13 cellular contexts compared by ENCODE assay signal in the genomic region with DNA sequence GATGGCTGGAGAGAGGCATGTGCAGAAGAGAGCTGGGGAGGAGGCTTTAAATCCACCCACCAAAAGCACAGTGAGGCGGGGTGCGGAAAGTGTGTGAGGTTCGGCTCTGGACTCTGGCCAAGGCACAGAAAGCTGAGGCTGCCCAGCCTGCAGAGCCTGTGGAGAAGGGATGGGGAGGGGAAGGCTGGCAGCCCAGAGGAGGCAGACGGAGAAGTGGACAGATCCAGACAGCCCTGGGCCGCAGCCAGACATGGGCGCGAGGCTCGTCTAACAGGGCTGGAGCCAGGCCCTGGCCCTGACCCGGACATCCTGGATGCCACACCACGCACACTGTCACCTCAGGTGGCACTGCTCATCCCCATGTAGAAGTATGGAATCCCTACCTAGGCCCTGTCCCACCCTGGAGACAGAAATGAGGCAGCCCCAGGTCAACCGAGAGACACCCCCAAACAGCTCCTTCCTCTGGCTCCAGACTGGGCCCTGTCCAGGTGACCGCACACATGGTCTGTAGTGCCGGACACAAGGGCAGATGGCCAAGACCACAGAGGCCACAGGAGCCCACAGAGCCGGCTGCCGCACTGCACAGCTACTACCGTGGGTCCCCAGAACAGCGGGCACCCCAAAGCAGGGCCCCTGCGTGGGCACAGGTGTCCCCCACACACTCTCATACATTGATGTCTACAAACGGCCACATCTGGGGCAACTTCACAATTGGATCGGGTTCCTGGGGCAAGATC. TPM values are rescaled to one million over a fixed set of nuclear protein-coding genes. Genes with fewer than 3 reads are reported as not detected.
DNase-seq lines count a peak whose midpoint lies in the region; ATAC-seq and TF ChIP-seq lines count a peak whose summit lies in the region.
"Had no signal": no experiment of that assay in that cellular context is flagged by ENCODE, and none has a peak within 500 bp of the region (broad histone marks: within the 10 kb centered on the region; RNA-seq: fewer than 3 reads in every experiment).

No MANE protein-coding gene starts in this region.

- intact Hi-C loops in esophagus squamous epithelium (cut with DNase I) = no loop called here

- H3K4me1 Mint-ChIP-seq in T-helper 17 cell = peaks cover 36% of the 10 kb centered on the region

- peaks cover 9% of the 10 kb centered on the region for H3K36me3 Mint-ChIP-seq in T-helper 17 cell (ENCODE audit: low read depth)

- TF ChIP-seq CTCF in esophagus squamous epithelium (IDR thresholded peaks at IDR 0.05) (no peak), suprapubic skin (IDR thresholded peaks at IDR 0.05) (no peak)

- H3K27ac ChIP-seq in esophagus squamous epithelium = peak overlapping the region in 3 of 4 donors; percentile 13 to 29 (median 22)
- H3K27ac ChIP-seq in suprapubic skin = peak overlapping the region; percentile 66

- H3K27me3 Mint-ChIP-seq in T-helper 17 cell = no peaks in the 10 kb centered on the region
- H3K27me3 Mint-ChIP-seq: activated B cell treated with CpG ODN at 0.5 μM for 24 hours had no signal

- no peak overlapping the region for H3K4me3 Mint-ChIP-seq in T-helper 17 cell
- H3K4me3 Mint-ChIP-seq: activated B cell treated with CpG ODN at 0.5 μM for 24 hours had no signal

- 45 to 55% methylated on average over 5 to 11 of the region's 20 CpGs for WGBS in esophagus squamous epithelium, 2 donors
- WGBS in suprapubic skin = 47% methylated on average over 15 of the region's 20 CpGs

- H3K4me1 ChIP-seq in esophagus squamous epithelium = peaks cover 21 to 81% (median 34%) of the 10 kb centered on the region in 3 donors
- peaks cover 67% of the 10 kb centered on the region for H3K4me1 ChIP-seq in suprapubic skin

- ATAC-seq in T-helper 17 cell (no peak), HG02623 (IDR thresholded peaks at IDR 0.05; ENCODE audit: unreplicated experiment) (no peak), GM19467 (IDR thresholded peaks at IDR 0.05; ENCODE audit: unreplicated experiment) (no peak)
- ATAC-seq: stimulated activated naive CD8-positive, alpha-beta T cell treated with anti-CD3 and anti-CD28 coated beads, Interleukin-15, Interleukin-2, amounts not matched to agents 100 U/mL and 50 U/mL, for 24 hours had no signal

- no peak for DNase-seq in T-helper 17 cell
- no peak for DNase-seq in esophagus squamous epithelium (lab: John Stamatoyannopoulos, UW)
- peak; percentile 40 for DNase-seq in mucosa of gallbladder (ENCODE audit: low spot score)
- DNase-seq in suprapubic skin (ENCODE audit: low spot score in 2 of 2) = no peak
- DNase-seq in DMS 273 (lab: John Stamatoyannopoulos, UW; ENCODE audit: unreplicated experiment) = no peak
- DNase-seq in NCI-H748 treated with DMSO at 0.1 percent for 48 hours (lab: John Stamatoyannopoulos, UW) = no peak
- DNase-seq: activated B cell treated with CpG ODN at 0.5 μM for 24 hours; activated T-cell treated with anti-CD3 and anti-CD28 coated beads, Interleukin-2, amount 50 U/mL, for 48 hours; COR-L47; NCI-H774; stimulated activated naive CD8-positive, alpha-beta T cell treated with anti-CD3 and anti-CD28 coated beads, Interleukin-15, Interleukin-2, amounts not matched to agents 100 U/mL and 50 U/mL, for 24 hours had no signal

- peaks cover 0 to 24% (median 0%) of the 10 kb centered on the region in 3 donors for H3K36me3 ChIP-seq in esophagus squamous epithelium
- H3K36me3 ChIP-seq in suprapubic skin = peaks cover 9% of the 10 kb centered on the region

- H3K4me3 ChIP-seq in esophagus squamous epithelium (no peak overlapping the region), suprapubic skin (no peak overlapping the region)

- TF ChIP-seq POLR2A in esophagus squamous epithelium (IDR thresholded peaks at IDR 0.05) (no peak), suprapubic skin (IDR thresholded peaks at IDR 0.05) (no peak)

- H3K27me3 ChIP-seq in esophagus squamous epithelium = no peaks in the 10 kb centered on the region
- no peaks in the 10 kb centered on the region for H3K27me3 ChIP-seq in suprapubic skin

- TF ChIP-seq EP300 in suprapubic skin (IDR thresholded peaks at IDR 0.05) = no peak

- H3K27ac Mint-ChIP-seq in T-helper 17 cell = peak overlapping the region; percentile 63
- H3K27ac Mint-ChIP-seq: activated B cell treated with CpG ODN at 0.5 μM for 24 hours had no signal

- no peaks in the 10 kb centered on the region for H3K9me3 ChIP-seq in T-helper 17 cell (ENCODE audit: control insufficient read depth, low read length, poor library complexity, severe bottlenecking)
- no peaks in the 10 kb centered on the region for H3K9me3 ChIP-seq in esophagus squamous epithelium
- no peaks in the 10 kb centered on the region for H3K9me3 ChIP-seq in suprapubic skin

RNA-seq across cellular contexts. Expression of a gene that starts 16.6 kb away (rescaled TPM):
- total RNA-seq in T-helper 17 cell (10 to 100 TPM; 65.0 to 65.7 TPM), esophagus squamous epithelium (10 to 100 TPM; 21.5 to 45.0 (median 30.1) TPM), mucosa of gallbladder (73.4 TPM), suprapubic skin (100 to 1,000 TPM in 1 of 4 donors, 10 to 100 TPM in 3; 63.8 to 104 (median 95.8) TPM)
